ENCODE assay signal across 1 cellular context in genomic region chr2:131673400-131674173, GRCh38.
TF ChIP-seq lines count a peak whose summit lies in the region.

No MANE protein-coding gene starts in this region.

TF ChIP-seq in K562, 482 proteins besides CTCF, POLR2A, EP300 and RAD21 (continued from another document and continues in another):
- TF ChIP-seq ELK3 (CRISPR knock-in tag; IDR thresholded peaks at IDR 0.05): no peak
- no peak for TF ChIP-seq ZFP1 (CRISPR knock-in tag; IDR thresholded peaks at IDR 0.05)
- no peak for TF ChIP-seq CBX2 (IDR thresholded peaks at IDR 0.05; ENCODE audit: insufficient read depth, low read length, poor library complexity, severe bottlenecking)
- TF ChIP-seq RFX5 (IDR thresholded peaks at IDR 0.05; ENCODE audit: low read depth, low read length): no peak
- TF ChIP-seq PTRF (tag; IDR thresholded peaks at IDR 0.05): no peak
- TF ChIP-seq PHTF2 (CRISPR knock-in tag; IDR thresholded peaks at IDR 0.05): no peak
- no peak for TF ChIP-seq ZNF384 (IDR thresholded peaks at IDR 0.05; ENCODE audit: low read depth, low read length)
- TF ChIP-seq TFAP4 (CRISPR knock-in tag; IDR thresholded peaks at IDR 0.05; ENCODE audit: borderline replicate concordance): peak; percentile 83
- no peak for TF ChIP-seq ELK1 (CRISPR knock-in tag; IDR thresholded peaks at IDR 0.05)
- no peak for TF ChIP-seq SRF (CRISPR knock-in tag; IDR thresholded peaks at IDR 0.05)
- no peak for TF ChIP-seq SMARCA5 (IDR thresholded peaks at IDR 0.05)
- no peak for TF ChIP-seq RBM15 (IDR thresholded peaks at IDR 0.05; ENCODE audit: insufficient read depth, low read length)
- no peak for TF ChIP-seq TRIM24 (IDR thresholded peaks at IDR 0.05)
- 0 out of 4 replicates have a peak, but pooled peaks of 1 of the 2 experiments have one; percentile 29 for TF ChIP-seq KDM1A (IDR thresholded peaks at IDR 0.05)
- TF ChIP-seq MYNN (IDR thresholded peaks at IDR 0.05): peak; percentile 74
- TF ChIP-seq MYNN (CRISPR knock-in tag; IDR thresholded peaks at IDR 0.05): no peak
- TF ChIP-seq ATF1 (CRISPR knock-in tag; IDR thresholded peaks at IDR 0.05): no peak
- no peak for TF ChIP-seq ATF1 (tag; IDR thresholded peaks at IDR 0.05)
- TF ChIP-seq PML (IDR thresholded peaks at IDR 0.05; ENCODE audit: low read length): no peak
- no peak for TF ChIP-seq MNT (conservative IDR thresholded peaks at IDR 0.05)
- peak; percentile 62; the same call in 1 of the 2 replicates for TF ChIP-seq ETV5 (CRISPR knock-in tag; IDR thresholded peaks at IDR 0.05; ENCODE audit: low read depth)
- TF ChIP-seq FIP1L1 (IDR thresholded peaks at IDR 0.05; ENCODE audit: low read depth, low read length, poor library complexity, severe bottlenecking): no peak
- TF ChIP-seq GTF2E2 (tag; IDR thresholded peaks at IDR 0.05): no peak
- TF ChIP-seq HINFP (tag; conservative IDR thresholded peaks at IDR 0.05; ENCODE audit: low read depth): no peak
- TF ChIP-seq GABPB1 (CRISPR knock-in tag; IDR thresholded peaks at IDR 0.05): peak; percentile 39; the same call in 1 of the 2 replicates
- TF ChIP-seq STAG1 (CRISPR knock-in tag; IDR thresholded peaks at IDR 0.05; ENCODE audit: borderline replicate concordance): peak; percentile 46; the same call in 1 of the 2 replicates
- TF ChIP-seq EGR1 (conservative IDR thresholded peaks at IDR 0.05): 0 out of 2 replicates have a peak, but pooled peaks have one; percentile 14
- no peak for TF ChIP-seq EHMT2 (IDR thresholded peaks at IDR 0.05)
- no peak for TF ChIP-seq SIX5 (IDR thresholded peaks at IDR 0.05; ENCODE audit: borderline replicate concordance in 1 of 2, insufficient read depth in 1 of 2, low read depth in 1 of 2, low read length in 2 of 2)
- peak; percentile 79 for TF ChIP-seq HNRNPL (IDR thresholded peaks at IDR 0.05; ENCODE audit: low read depth, low read length)
- TF ChIP-seq SNRNP70 (optimal IDR thresholded peaks at IDR 0.05; ENCODE audit: low read depth, low read length): no peak
- TF ChIP-seq ZNF449 (CRISPR knock-in tag; IDR thresholded peaks at IDR 0.05): no peak
- no peak for TF ChIP-seq SMAD4 (CRISPR knock-in tag; conservative IDR thresholded peaks at IDR 0.05)
- TF ChIP-seq NFRKB (IDR thresholded peaks at IDR 0.05; ENCODE audit: low read depth): no peak
- no peak for TF ChIP-seq ESRRB (CRISPR knock-in tag; IDR thresholded peaks at IDR 0.05; ENCODE audit: borderline replicate concordance)
- TF ChIP-seq SIN3B (IDR thresholded peaks at IDR 0.05; ENCODE audit: low read depth): no peak
- TF ChIP-seq ZNF584 (CRISPR knock-in tag; IDR thresholded peaks at IDR 0.05; ENCODE audit: low read depth): no peak
- TF ChIP-seq ZFP91 (CRISPR knock-in tag; IDR thresholded peaks at IDR 0.05): no peak
- no peak for TF ChIP-seq ZNF197 (CRISPR knock-in tag; IDR thresholded peaks at IDR 0.05; ENCODE audit: low read depth)
- no peak for TF ChIP-seq NEUROD1 (IDR thresholded peaks at IDR 0.05; ENCODE audit: borderline replicate concordance, low read depth, low read length, partially characterized antibody)
- TF ChIP-seq TCF3 (CRISPR knock-in tag; IDR thresholded peaks at IDR 0.05): no peak
- no peak for TF ChIP-seq ZNF143 (CRISPR knock-in tag; IDR thresholded peaks at IDR 0.05)
- TF ChIP-seq USF2 (CRISPR knock-in tag; IDR thresholded peaks at IDR 0.05): no peak
- TF ChIP-seq JUN (IDR thresholded peaks at IDR 0.05; ENCODE audit: borderline replicate concordance, low read depth, low read length): no peak
- no peak for TF ChIP-seq JUN (CRISPR knock-in tag; IDR thresholded peaks at IDR 0.05; ENCODE audit: borderline replicate concordance)
- TF ChIP-seq NRF1 (conservative IDR thresholded peaks at IDR 0.05 in 1 of 2, IDR thresholded peaks at IDR 0.05 in 1 of 2): no peak
- TF ChIP-seq ZSCAN29 (IDR thresholded peaks at IDR 0.05): no peak
- no peak for TF ChIP-seq ZNF146 (CRISPR knock-in tag; IDR thresholded peaks at IDR 0.05; ENCODE audit: unreplicated experiment)
- TF ChIP-seq DEAF1 (CRISPR knock-in tag; IDR thresholded peaks at IDR 0.05): peak; percentile 48; the same call in 1 of the 2 replicates
- TF ChIP-seq ZNF253 (CRISPR knock-in tag; conservative IDR thresholded peaks at IDR 0.05): no peak
- TF ChIP-seq MCM3 (IDR thresholded peaks at IDR 0.05): no peak
- no peak for TF ChIP-seq FOXO4 (CRISPR knock-in tag; IDR thresholded peaks at IDR 0.05)
- TF ChIP-seq CHAMP1 (IDR thresholded peaks at IDR 0.05): no peak
- TF ChIP-seq U2AF2 (optimal IDR thresholded peaks at IDR 0.05; ENCODE audit: low read depth, low read length): no peak
- no peak for TF ChIP-seq BHLHE40 (IDR thresholded peaks at IDR 0.05; ENCODE audit: low read length)
- TF ChIP-seq RB1 (IDR thresholded peaks at IDR 0.05; ENCODE audit: low read depth): peak; percentile 44; the same call in 1 of the 2 replicates
- no peak for TF ChIP-seq SLC30A9 (CRISPR knock-in tag; IDR thresholded peaks at IDR 0.05)
- no peak for TF ChIP-seq DIDO1 (tag; IDR thresholded peaks at IDR 0.05; ENCODE audit: low read depth)
